19 cellular contexts compared by ENCODE assay signal in genomic region chr5:96062836-96063235, GRCh38.
A peak's percentile ranks its signal among the peaks of the same experiment; 100 is the strongest.
DNase-seq lines count a peak whose midpoint lies in the region; ATAC-seq and TF ChIP-seq lines count a peak whose summit lies in the region.
"Had no signal": no experiment of that assay in that cellular context is flagged by ENCODE, and none has a peak within 500 bp of the region (broad histone marks: within the 10 kb centered on the region; RNA-seq: fewer than 3 reads in every experiment).

No MANE protein-coding gene starts in this region.

- DNase-seq in activated CD4-positive, alpha-beta T cell treated with anti-CD3 and anti-CD28 coated beads, Interleukin-2, amount 10 ng/mL, durations not matched to agents 24 days and 14 days, result peak; percentile 51
- DNase-seq in activated CD4-positive, alpha-beta T cell treated with anti-CD3 and anti-CD28 coated beads, Interleukin-2, amount 50 U/mL, for 48 hours, result no peak
- DNase-seq in stimulated activated naive CD8-positive, alpha-beta T cell treated with anti-CD3 and anti-CD28 coated beads, Interleukin-15, amount 100 ng/mL, for 72 hours, result no peak
- no peak for DNase-seq in amniotic stem cell (lab: John Stamatoyannopoulos, UW)
- no peak for DNase-seq in AG20443 (ENCODE audit: low spot score)
- DNase-seq: 8988T; ACHN; C1 segment of cervical spinal cord; Calu3; CD4-positive, alpha-beta memory T cell; COR-L47; DMS53; DMS79 treated with DMSO at 0.1 percent for 48 hours; GF-D8; GOT3 had no signal

- H3K4me3 Mint-ChIP-seq in activated CD4-positive, alpha-beta T cell treated with anti-CD3 and anti-CD28 coated beads, Interleukin-2, amount 10 ng/mL, durations not matched to agents 24 days and 14 days, result no peak overlapping the region
- no peak overlapping the region for H3K4me3 Mint-ChIP-seq in activated T-helper 17 cell treated with anti-CD3 and anti-CD28 coated beads, Interleukin-2, amount 50 U/mL, for 72 hours
- no peak overlapping the region for H3K4me3 Mint-ChIP-seq in stimulated activated naive CD8-positive, alpha-beta T cell treated with anti-CD3 and anti-CD28 coated beads, Interleukin-15, amount 100 ng/mL, for 72 hours
- H3K4me3 Mint-ChIP-seq: CD4-positive, alpha-beta memory T cell had no signal

- H3K27me3 Mint-ChIP-seq in activated CD4-positive, alpha-beta T cell treated with anti-CD3 and anti-CD28 coated beads, Interleukin-2, amount 10 ng/mL, durations not matched to agents 24 days and 14 days, result no peaks in the 10 kb centered on the region
- H3K27me3 Mint-ChIP-seq in activated T-helper 17 cell treated with anti-CD3 and anti-CD28 coated beads, Interleukin-2, amount 50 U/mL, for 72 hours, result no peaks in the 10 kb centered on the region
- peaks cover under 1% of the 10 kb centered on the region for H3K27me3 Mint-ChIP-seq in stimulated activated naive CD8-positive, alpha-beta T cell treated with anti-CD3 and anti-CD28 coated beads, Interleukin-15, amount 100 ng/mL, for 72 hours

- no peak for TF ChIP-seq CTCF in HEK293 (tag by site-specific recombination; IDR thresholded peaks at IDR 0.05)

- CTCF ChIA-PET in HEK293 (lab: Yijun Ruan, JAX), result no interaction called here

- no peak for ATAC-seq in activated T-helper 17 cell treated with anti-CD3 and anti-CD28 coated beads, Interleukin-2, amount 50 U/mL, for 72 hours (replicated peaks)
- ATAC-seq in stimulated activated naive CD8-positive, alpha-beta T cell treated with anti-CD3 and anti-CD28 coated beads, Interleukin-15, amount 100 ng/mL, for 72 hours, result peak; percentile 6
- ATAC-seq: A549 had no signal

- intact Hi-C loops in activated CD4-positive, alpha-beta T cell treated with anti-CD3 and anti-CD28 coated beads, Interleukin-2, amount 10 ng/mL, durations not matched to agents 24 days and 14 days (cut with micrococcal nuclease), result loop anchor here (10.0 kb wide), 1 partner anchor 222 kb away; no protein-coding TSS in a partner anchor

- H3K36me3 ChIP-seq in HEK293 (ENCODE audit: control insufficient read depth in 2 of 2, insufficient read depth in 1 of 2, low read length in 2 of 2), result no peaks in the 10 kb centered on the region
- H3K36me3 ChIP-seq: HAP-1 had no signal

- no peak overlapping the region for H3K27ac ChIP-seq in HEK293 (ENCODE audit: extremely low read depth, low read depth, low read length)
- H3K27ac ChIP-seq: A549 had no signal

- peak overlapping the region; percentile 16 for H3K27ac Mint-ChIP-seq in activated CD4-positive, alpha-beta T cell treated with anti-CD3 and anti-CD28 coated beads, Interleukin-2, amount 10 ng/mL, durations not matched to agents 24 days and 14 days
- H3K27ac Mint-ChIP-seq in activated T-helper 17 cell treated with anti-CD3 and anti-CD28 coated beads, Interleukin-2, amount 50 U/mL, for 72 hours, result peak overlapping the region; percentile 71
- no peak overlapping the region for H3K27ac Mint-ChIP-seq in stimulated activated naive CD8-positive, alpha-beta T cell treated with anti-CD3 and anti-CD28 coated beads, Interleukin-15, amount 100 ng/mL, for 72 hours
- H3K27ac Mint-ChIP-seq: CD4-positive, alpha-beta memory T cell had no signal

- POLR2A ChIA-PET in HEK293 (lab: Yijun Ruan, JAX), result no interaction called here

- H3K36me3 Mint-ChIP-seq in activated CD4-positive, alpha-beta T cell treated with anti-CD3 and anti-CD28 coated beads, Interleukin-2, amount 10 ng/mL, durations not matched to agents 24 days and 14 days (ENCODE audit: low read depth), result no peaks in the 10 kb centered on the region
- H3K36me3 Mint-ChIP-seq in activated T-helper 17 cell treated with anti-CD3 and anti-CD28 coated beads, Interleukin-2, amount 50 U/mL, for 72 hours (ENCODE audit: low read depth), result no peaks in the 10 kb centered on the region
- H3K36me3 Mint-ChIP-seq: CD4-positive, alpha-beta memory T cell had no signal

- peaks cover 37% of the 10 kb centered on the region for H3K4me1 Mint-ChIP-seq in activated CD4-positive, alpha-beta T cell treated with anti-CD3 and anti-CD28 coated beads, Interleukin-2, amount 10 ng/mL, durations not matched to agents 24 days and 14 days
- H3K4me1 Mint-ChIP-seq in activated T-helper 17 cell treated with anti-CD3 and anti-CD28 coated beads, Interleukin-2, amount 50 U/mL, for 72 hours, result peaks cover 20% of the 10 kb centered on the region
- peaks cover 53% of the 10 kb centered on the region for H3K4me1 Mint-ChIP-seq in stimulated activated naive CD8-positive, alpha-beta T cell treated with anti-CD3 and anti-CD28 coated beads, Interleukin-15, amount 100 ng/mL, for 72 hours

- H3K4me3 ChIP-seq in HEK293 (ENCODE audit: low read depth, low read length), result no peak overlapping the region
- H3K4me3 ChIP-seq: A549, HAP-1 had no signal

- peaks cover 8% of the 10 kb centered on the region for H3K4me1 ChIP-seq in HEK293 (ENCODE audit: control insufficient read depth, insufficient read depth, low read length)

- H3K9me3 ChIP-seq in HEK293 (ENCODE audit: control insufficient read depth, insufficient read depth, low read depth, low read length), result no peaks in the 10 kb centered on the region
- H3K9me3 ChIP-seq: A549, HAP-1 had no signal

- peaks cover 4% of the 10 kb centered on the region for H3K9me3 Mint-ChIP-seq in activated CD4-positive, alpha-beta T cell treated with anti-CD3 and anti-CD28 coated beads, Interleukin-2, amount 10 ng/mL, durations not matched to agents 24 days and 14 days
- no peaks in the 10 kb centered on the region for H3K9me3 Mint-ChIP-seq in activated T-helper 17 cell treated with anti-CD3 and anti-CD28 coated beads, Interleukin-2, amount 50 U/mL, for 72 hours
- no peaks in the 10 kb centered on the region for H3K9me3 Mint-ChIP-seq in stimulated activated naive CD8-positive, alpha-beta T cell treated with anti-CD3 and anti-CD28 coated beads, Interleukin-15, amount 100 ng/mL, for 72 hours

TF ChIP-seq in HEK293, 187 proteins besides CTCF, POLR2A, EP300 and RAD21:
- TF ChIP-seq, protein P1, sequence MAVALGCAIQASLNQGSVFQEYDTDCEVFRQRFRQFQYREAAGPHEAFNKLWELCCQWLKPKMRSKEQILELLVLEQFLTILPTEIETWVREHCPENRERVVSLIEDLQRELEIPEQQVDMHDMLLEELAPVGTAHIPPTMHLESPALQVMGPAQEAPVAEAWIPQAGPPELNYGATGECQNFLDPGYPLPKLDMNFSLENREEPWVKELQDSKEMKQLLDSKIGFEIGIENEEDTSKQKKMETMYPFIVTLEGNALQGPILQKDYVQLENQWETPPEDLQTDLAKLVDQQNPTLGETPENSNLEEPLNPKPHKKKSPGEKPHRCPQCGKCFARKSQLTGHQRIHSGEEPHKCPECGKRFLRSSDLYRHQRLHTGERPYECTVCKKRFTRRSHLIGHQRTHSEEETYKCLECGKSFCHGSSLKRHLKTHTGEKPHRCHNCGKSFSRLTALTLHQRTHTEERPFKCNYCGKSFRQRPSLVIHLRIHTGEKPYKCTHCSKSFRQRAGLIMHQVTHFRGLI (tag by site-specific recombination; IDR thresholded peaks at IDR 0.05), result 0 out of 2 replicates have a peak, but pooled peaks have one; percentile 26
- TF ChIP-seq ZNF623 (tag by site-specific recombination; IDR thresholded peaks at IDR 0.05), result no peak

Comparison
In these comparisons a context has a peak if more than half of its experiments do, and no peak if none do; other contexts are left out.
1. H3K27ac Mint-ChIP-seq: peak in activated CD4-positive, alpha-beta T cell treated with anti-CD3 and anti-CD28 coated beads, Interleukin-2, amount 10 ng/mL, durations not matched to agents 24 days and 14 days (single experiment) and activated T-helper 17 cell treated with anti-CD3 and anti-CD28 coated beads, Interleukin-2, amount 50 U/mL, for 72 hours (single experiment); none in stimulated activated naive CD8-positive, alpha-beta T cell treated with anti-CD3 and anti-CD28 coated beads, Interleukin-15, amount 100 ng/mL, for 72 hours (0 of 2).